Comparison of ENCODE assay signal across 1 cellular context in genomic region chr4:173522160-173522873, GRCh38.
TF ChIP-seq lines count a peak whose summit lies in the region.

No MANE protein-coding gene starts in this region.

TF ChIP-seq in IMR-90, 13 proteins besides CTCF, POLR2A, EP300 and RAD21 (continued from another document):
- TF ChIP-seq MAZ (IDR thresholded peaks at IDR 0.05; ENCODE audit: borderline replicate concordance, low read depth, low read length) (no peak), BHLHE40 (IDR thresholded peaks at IDR 0.05; ENCODE audit: low read depth, low read length) (no peak)
